ENCODE assay signal across 17 cellular contexts in the genomic region with DNA sequence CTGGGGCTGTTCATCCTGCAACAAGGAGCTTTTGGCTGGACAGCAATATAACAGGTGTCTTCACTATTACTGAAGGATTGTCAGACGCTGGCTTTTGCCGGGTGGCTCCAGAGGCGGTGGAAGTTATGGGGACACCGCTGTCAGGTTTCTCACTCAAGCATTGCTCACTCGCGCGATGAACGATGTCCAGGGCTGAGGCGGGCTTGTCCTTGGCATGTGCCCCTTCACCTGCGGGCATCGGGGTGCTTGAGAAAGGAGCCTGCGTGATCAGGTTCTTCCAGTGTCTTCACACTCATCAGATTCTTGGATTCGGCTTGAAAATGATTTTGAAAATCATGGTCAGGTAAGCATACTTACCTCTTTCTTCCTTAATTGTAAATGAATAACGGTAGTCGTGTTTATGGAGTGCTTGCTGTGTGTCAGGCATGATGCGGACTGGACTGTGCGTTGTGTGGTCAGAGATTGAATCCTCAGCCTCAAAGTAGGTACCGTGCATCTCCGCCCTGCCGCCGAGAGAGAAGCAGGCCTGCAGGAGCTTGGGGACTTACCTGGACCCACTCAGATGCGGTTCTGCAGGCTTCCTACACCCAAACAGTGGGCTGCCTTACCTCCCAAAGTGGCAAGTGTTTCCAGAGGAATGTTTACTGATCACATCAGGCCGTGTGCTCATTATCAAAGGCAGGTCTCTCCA. TPM values are rescaled to one million over a fixed set of nuclear protein-coding genes. Genes with fewer than 3 reads are reported as not detected.
DNase-seq lines count a peak whose midpoint lies in the region; ATAC-seq and TF ChIP-seq lines count a peak whose summit lies in the region.
"Had no signal": no experiment of that assay in that cellular context is flagged by ENCODE, and none has a peak within 500 bp of the region (broad histone marks: within the 10 kb centered on the region; RNA-seq: fewer than 3 reads in every experiment).

No MANE protein-coding gene starts in this region.

- no peak overlapping the region for H3K4me3 Mint-ChIP-seq in naive thymus-derived CD8-positive, alpha-beta T cell
- H3K4me3 Mint-ChIP-seq: activated CD4-positive, alpha-beta T cell treated with anti-CD3 and anti-CD28 coated beads, Interleukin-2, amount 10 ng/mL, durations not matched to agents 7 days and 5 days had no signal

- no peaks in the 10 kb centered on the region for H3K4me1 Mint-ChIP-seq in naive thymus-derived CD8-positive, alpha-beta T cell
- H3K4me1 Mint-ChIP-seq: activated CD4-positive, alpha-beta T cell treated with anti-CD3 and anti-CD28 coated beads, Interleukin-2, amount 10 ng/mL, durations not matched to agents 7 days and 5 days had no signal

- H3K27me3 ChIP-seq in heart left ventricle (no peaks in the 10 kb centered on the region), OCI-LY3 (ENCODE audit: low read depth, low read length) (peaks cover 6% of the 10 kb centered on the region), right cardiac atrium (ENCODE audit: control insufficient read depth, insufficient read depth) (no peaks in the 10 kb centered on the region), thoracic aorta (replicated peaks; ENCODE audit: insufficient read depth) (no peaks in the 10 kb centered on the region)
- H3K27me3 ChIP-seq: ovary, SJSA1, uterus had no signal

- H3K4me3 ChIP-seq in heart left ventricle (no peak overlapping the region), OCI-LY3 (ENCODE audit: low read length) (no peak overlapping the region), right cardiac atrium (ENCODE audit: low read length) (no peak overlapping the region), thoracic aorta (no peak overlapping the region)
- H3K4me3 ChIP-seq: ovary, SJSA1, spleen, uterus had no signal

- H2AFZ ChIP-seq in OCI-LY3 (ENCODE audit: low read depth, low read length): no peak overlapping the region

- H3K9me3 ChIP-seq in heart left ventricle (no peaks in the 10 kb centered on the region), OCI-LY3 (ENCODE audit: insufficient read depth, low read length) (no peaks in the 10 kb centered on the region), right cardiac atrium (ENCODE audit: control insufficient read depth, low read length) (no peaks in the 10 kb centered on the region), thoracic aorta (no peaks in the 10 kb centered on the region)
- H3K9me3 ChIP-seq: ovary, SJSA1, spleen, uterus had no signal

- TF ChIP-seq POLR2A in heart left ventricle (IDR thresholded peaks at IDR 0.05): no peak

- no peaks in the 10 kb centered on the region for H3K79me2 ChIP-seq in OCI-LY3 (ENCODE audit: low read length)

- peaks cover 0 to 4% (median 0%) of the 10 kb centered on the region in 5 donors for H3K27me3 Mint-ChIP-seq in naive thymus-derived CD8-positive, alpha-beta T cell
- H3K27me3 Mint-ChIP-seq: activated CD4-positive, alpha-beta T cell treated with anti-CD3 and anti-CD28 coated beads, Interleukin-2, amount 10 ng/mL, durations not matched to agents 7 days and 5 days had no signal

- POLR2A ChIA-PET in naive thymus-derived CD8-positive, alpha-beta T cell (lab: Charles Lee): no interaction called here

- no peak overlapping the region for H3K9ac ChIP-seq in OCI-LY3 (ENCODE audit: low read length)
- H3K9ac ChIP-seq: KMS-11 had no signal

- H3K4me1 ChIP-seq in heart left ventricle (peaks cover 7 to 75% (median 45%) of the 10 kb centered on the region in 12 donors), OCI-LY3 (ENCODE audit: low read length) (peaks cover 9% of the 10 kb centered on the region), right cardiac atrium (ENCODE audit: control insufficient read depth, insufficient read depth, low read length) (peaks cover 11% of the 10 kb centered on the region), thoracic aorta (ENCODE audit: control insufficient read depth in 1 of 2, low read depth in 2 of 2) (peaks cover 32 to 83% of the 10 kb centered on the region in 2 donors)

- 0 out of 2 replicates have a peak, but pooled peaks cover 5% of the 10 kb centered on the region for H4K20me1 ChIP-seq in OCI-LY3 (ENCODE audit: insufficient read depth, low read length)

- WGBS in heart left ventricle, 4 donors: 80 to 89% (median 82%) methylated on average over 23 of the region's 23 CpGs
- WGBS in right cardiac atrium: 81% methylated on average over 23 of the region's 23 CpGs

- DNase-seq in heart left ventricle: no peak
- DNase-seq in left ventricle myocardium superior: no peak
- peak in 1 of 3 donors; percentile 52 for DNase-seq in right cardiac atrium
- DNase-seq in thoracic aorta (ENCODE audit: low spot score): no peak
- DNase-seq in SW 1271 (lab: John Stamatoyannopoulos, UW): no peak
- DNase-seq in naive thymus-derived CD8-positive, alpha-beta T cell: no peak
- DNase-seq: activated CD4-positive, alpha-beta T cell treated with anti-CD3 and anti-CD28 coated beads, Interleukin-2, amount 10 ng/mL, durations not matched to agents 7 days and 5 days; activated T-cell treated with anti-CD3 and anti-CD28 coated beads for 4 hours; NCI-H345; ovary; stimulated activated naive CD4-positive, alpha-beta T cell; uterus had no signal

- peak overlapping the region; percentile 22; the same call in 1 of the 2 replicates for H3K4me2 ChIP-seq in OCI-LY3 (ENCODE audit: low read length)
- H3K4me2 ChIP-seq: KMS-11 had no signal

- no peaks in the 10 kb centered on the region for H3K9me3 Mint-ChIP-seq in naive thymus-derived CD8-positive, alpha-beta T cell
- H3K9me3 Mint-ChIP-seq: activated CD4-positive, alpha-beta T cell treated with anti-CD3 and anti-CD28 coated beads, Interleukin-2, amount 10 ng/mL, durations not matched to agents 7 days and 5 days had no signal

- TF ChIP-seq CTCF in heart left ventricle (IDR thresholded peaks at IDR 0.05) (no peak), OCI-LY3 (IDR thresholded peaks at IDR 0.05; ENCODE audit: low read depth, low read length) (no peak), thoracic aorta (IDR thresholded peaks at IDR 0.05) (no peak)

- peaks cover 0 to 11% (median 0%) of the 10 kb centered on the region in 3 donors for H3K36me3 Mint-ChIP-seq in naive thymus-derived CD8-positive, alpha-beta T cell

- ATAC-seq in heart left ventricle (no peak), left ventricle myocardium superior (no peak), right cardiac atrium (no peak), thoracic aorta (ENCODE audit: insufficient number of reproducible peaks, low FRiP score, low read depth) (no peak), GM19023 (IDR thresholded peaks at IDR 0.05; ENCODE audit: unreplicated experiment) (no peak)
- ATAC-seq in naive thymus-derived CD8-positive, alpha-beta T cell: no peak

- H3K27ac ChIP-seq in heart left ventricle: peak overlapping the region; percentile 15 to 96 (median 86)
- no peak overlapping the region for H3K27ac ChIP-seq in OCI-LY3 (ENCODE audit: low read length)
- H3K27ac ChIP-seq in right cardiac atrium (ENCODE audit: low read length): peak overlapping the region; percentile 83
- peak overlapping the region; percentile 96 to 98 for H3K27ac ChIP-seq in thoracic aorta
- H3K27ac ChIP-seq: KMS-11, ovary, SJSA1, spleen had no signal

- H3K27ac Mint-ChIP-seq in naive thymus-derived CD8-positive, alpha-beta T cell: peak overlapping the region in 3 of 10 donors; percentile 2 to 20 (median 17)
- H3K27ac Mint-ChIP-seq: activated CD4-positive, alpha-beta T cell treated with anti-CD3 and anti-CD28 coated beads, Interleukin-2, amount 10 ng/mL, durations not matched to agents 7 days and 5 days had no signal

- H3K36me3 ChIP-seq in heart left ventricle (peaks cover 0 to 15% (median 5%) of the 10 kb centered on the region in 9 donors), OCI-LY3 (replicated peaks; ENCODE audit: low read depth, low read length) (no peaks in the 10 kb centered on the region), thoracic aorta (no peaks in the 10 kb centered on the region)
- H3K36me3 ChIP-seq: ovary, uterus had no signal

- intact Hi-C loops in heart left ventricle (cut with DNase I): no loop called here
- intact Hi-C loops in left ventricle myocardium superior (cut with micrococcal nuclease): no loop called here
- intact Hi-C loops in right cardiac atrium (cut with DNase I): loop anchor here in 1 of 4 donors (10.0 kb wide), 1 partner anchor 65 kb away; no protein-coding TSS in a partner anchor

RNA-seq across cellular contexts. Expression of gene PYGB, which starts 18.3 kb away (rescaled TPM):
- total RNA-seq in heart left ventricle (100 to 1,000 TPM; 172 to 450 (median 233) TPM), left ventricle myocardium superior (205 TPM), right cardiac atrium (100 to 1,000 TPM; 154 to 219 (median 194) TPM), thoracic aorta (100 to 1,000 TPM; 124 to 256 TPM)
- polyA plus RNA-seq in heart left ventricle (100 to 1,000 TPM; 144 to 227 TPM), right cardiac atrium (136 TPM)
- 10 to 100 TPM; 50.2 to 54.4 TPM for total RNA-seq in naive thymus-derived CD8-positive, alpha-beta T cell
- polyA plus RNA-seq in naive thymus-derived CD8-positive, alpha-beta T cell: 100 to 1,000 TPM in 1 of 3 donors, 10 to 100 TPM in 2; 39.9 to 107 (median 71.3) TPM

RNA-seq across cellular contexts. Expression of gene ENTPD6, which starts 34.1 kb away (rescaled TPM):
- total RNA-seq in heart left ventricle: 100 to 1,000 TPM in 3 of 9 donors, 10 to 100 TPM in 6; 58.7 to 139 (median 86.7) TPM
- polyA plus RNA-seq in heart left ventricle: 100 to 1,000 TPM; 131 to 200 TPM
- 130 TPM for total RNA-seq in left ventricle myocardium superior
- 100 to 1,000 TPM; 102 to 132 (median 127) TPM for total RNA-seq in right cardiac atrium
- 146 TPM for polyA plus RNA-seq in right cardiac atrium
- total RNA-seq in thoracic aorta: 100 to 1,000 TPM in 1 of 2 donors, 10 to 100 TPM in 1; 82.0 to 107 TPM
- total RNA-seq in naive thymus-derived CD8-positive, alpha-beta T cell: 100 to 1,000 TPM; 109 to 110 TPM
- polyA plus RNA-seq in naive thymus-derived CD8-positive, alpha-beta T cell: 10 to 100 TPM; 39.9 to 50.5 (median 44.7) TPM
